In the genomic region with DNA sequence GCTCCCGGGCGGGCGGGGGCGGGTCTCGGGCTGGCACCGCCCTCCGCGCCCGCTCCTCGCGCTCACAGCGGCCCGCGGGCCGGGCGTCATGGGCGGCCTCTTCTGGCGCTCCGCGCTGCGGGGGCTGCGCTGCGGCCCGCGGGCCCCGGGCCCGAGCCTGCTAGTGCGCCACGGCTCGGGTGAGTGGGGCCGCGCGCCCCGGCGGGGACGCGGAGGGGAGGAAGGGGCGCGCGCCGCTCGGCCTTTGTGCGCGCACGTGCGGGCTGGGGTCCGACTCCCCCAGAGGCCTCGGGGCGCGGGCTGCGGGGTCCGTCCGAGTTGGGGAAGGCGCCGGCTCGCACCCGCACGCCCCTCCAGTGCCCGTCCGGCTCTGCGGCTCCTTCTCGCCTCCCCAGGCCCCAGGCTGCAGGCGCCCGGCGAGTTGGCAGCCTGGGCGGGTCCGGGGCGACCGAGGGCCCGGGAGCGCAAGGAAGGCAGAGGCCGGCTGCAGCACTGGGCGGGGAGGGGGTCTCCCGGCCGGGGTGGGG, we compare ENCODE assay signal across 8 cellular contexts. TPM values are rescaled to one million over a fixed set of nuclear protein-coding genes. Genes with fewer than 3 reads are reported as not detected.
DNase-seq lines count a peak whose midpoint lies in the region; ATAC-seq, FAIRE-seq and TF ChIP-seq lines count a peak whose summit lies in the region.

Gene NME4 (plus strand): TSS at position 65 of the 527 bp plus-strand sequence. CDS start 24 bp downstream, at position 89.

- H3K4me1 ChIP-seq in astrocyte (ENCODE audit: insufficient read depth, low read length) (peaks cover 8% of the 10 kb centered on the region), gastrocnemius medialis (peaks cover 13 to 16% of the 10 kb centered on the region in 2 donors)

- H3K4me3 ChIP-seq in astrocyte (ENCODE audit: insufficient read depth, low read depth, low read length) (peak within 1 kb of the TSS; percentile 57), iPS-11a (ENCODE audit: low read depth, low read length) (peak within 1 kb of the TSS; percentile 48), gastrocnemius medialis (peak within 1 kb of the TSS; percentile 58 to 75 (median 67))

- H3K4me2 ChIP-seq in astrocyte (ENCODE audit: low read length), result peak within 1 kb of the TSS; percentile 96

- H3K36me3 ChIP-seq in astrocyte (ENCODE audit: insufficient read depth, low read length) (no peaks in the 10 kb centered on the region), gastrocnemius medialis (no peaks in the 10 kb centered on the region)

- in situ Hi-C loops in gastrocnemius medialis (cut with MboI; ENCODE audit: low sequenced_read_pairs in 4 of 4), result no loop called here

- DNase-seq in NCI-H146 (lab: John Stamatoyannopoulos, UW), result peak; percentile 62
- no peak for DNase-seq in NCI-H146 treated with DMSO at 0.1 percent for 48 hours (lab: John Stamatoyannopoulos, UW; ENCODE audit: unreplicated experiment)
- no peak for DNase-seq in M059J (ENCODE audit: low read depth)
- DNase-seq in astrocyte (ENCODE audit: low read depth), result no peak
- no peak for DNase-seq in gastrocnemius medialis

- no peaks in the 10 kb centered on the region for H3K9me3 ChIP-seq in astrocyte (ENCODE audit: insufficient read depth, low read depth, low read length)
- no peaks in the 10 kb centered on the region for H3K9me3 ChIP-seq in gastrocnemius medialis

- H3K27ac ChIP-seq in astrocyte (ENCODE audit: low read depth, low read length), result peak within 1 kb of the TSS; percentile 19
- H3K27ac ChIP-seq in gastrocnemius medialis, result peak within 1 kb of the TSS; percentile 60 to 91 (median 79)

- intact Hi-C loops in gastrocnemius medialis (cut with DNase I; ENCODE audit: low total_unique reads), result no loop called here

- H3K27me3 ChIP-seq in astrocyte (ENCODE audit: insufficient read depth, low read length) (no peaks in the 10 kb centered on the region), gastrocnemius medialis (no peaks in the 10 kb centered on the region)

- H3K4me1 Mint-ChIP-seq in astrocyte (ENCODE audit: low read depth, unreplicated experiment), result no peaks in the 10 kb centered on the region

- TF ChIP-seq CTCF in astrocyte (IDR thresholded peaks at IDR 0.05; ENCODE audit: insufficient read depth, low read depth, low read length), result no peak
- no peak for TF ChIP-seq CTCF in gastrocnemius medialis (IDR thresholded peaks at IDR 0.05 in 4 of 5, conservative IDR thresholded peaks at IDR 0.05 in 1 of 5)

- H3K36me3 Mint-ChIP-seq in astrocyte (ENCODE audit: low read depth, unreplicated experiment), result peaks cover 2% of the 10 kb centered on the region

- H3K4me3 Mint-ChIP-seq in astrocyte (ENCODE audit: unreplicated experiment), result peak within 1 kb of the TSS; percentile 92

- no peak for FAIRE-seq in astrocyte (lab: Jason Lieb, UNC)

- H4K20me1 ChIP-seq in astrocyte (ENCODE audit: insufficient read depth, low read length), result peaks cover 25% of the 10 kb centered on the region

- H3K9ac ChIP-seq in astrocyte (ENCODE audit: low read length), result peak within 1 kb of the TSS; percentile 73

- peak within 1 kb of the TSS; percentile 95 for H3K27ac Mint-ChIP-seq in astrocyte (ENCODE audit: unreplicated experiment)

- peak within 1 kb of the TSS; percentile 88 for H2AFZ ChIP-seq in astrocyte (ENCODE audit: low read depth, low read length)

- ATAC-seq in gastrocnemius medialis (no peak), GM18870 (IDR thresholded peaks at IDR 0.05; ENCODE audit: unreplicated experiment) (no peak), HG02678 (IDR thresholded peaks at IDR 0.05; ENCODE audit: unreplicated experiment) (no peak)

- H3K9me3 Mint-ChIP-seq in astrocyte (ENCODE audit: unreplicated experiment), result no peaks in the 10 kb centered on the region

- no peaks in the 10 kb centered on the region for H3K27me3 Mint-ChIP-seq in astrocyte (ENCODE audit: low read depth, unreplicated experiment)

- peak in 1 of 2 donors; percentile 31 for TF ChIP-seq POLR2A in gastrocnemius medialis (IDR thresholded peaks at IDR 0.05)

- peaks cover 7% of the 10 kb centered on the region for H3K79me2 ChIP-seq in astrocyte (ENCODE audit: insufficient read depth, low read length)

RNA-seq across cellular contexts. Expression of gene NME4, which starts in this region (rescaled TPM):
- 92.0 and 101 TPM in 2 replicates for total RNA-seq in M059J (2014; rRNA removed; shearing (Covaris generic))
- total RNA-seq in astrocyte (268 and 275 TPM in 2 replicates), gastrocnemius medialis (10 to 100 TPM; 11.6 to 19.3 (median 16.3) TPM)
